In the genomic region with DNA sequence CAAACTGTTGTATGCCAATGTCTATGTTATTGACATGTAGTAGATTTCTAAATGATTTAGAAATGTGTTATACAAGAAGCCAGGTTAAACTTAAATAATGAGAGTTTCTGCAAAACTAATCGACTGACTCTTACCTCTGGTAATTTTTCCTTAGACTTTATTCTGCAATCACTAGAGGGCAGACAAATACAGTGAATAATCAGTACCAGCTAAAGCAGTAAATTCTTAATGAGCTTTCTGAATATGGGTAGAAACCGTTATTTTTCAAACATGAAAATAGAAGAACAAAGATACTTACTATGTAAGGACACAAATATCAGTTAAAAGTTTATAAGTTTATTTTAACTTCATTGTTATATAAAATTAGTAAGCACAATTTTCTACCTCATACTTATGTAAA, we compare ENCODE assay signal across 1 cellular context.
TF ChIP-seq lines count a peak whose summit lies in the region.

No MANE protein-coding gene starts in this region.

TF ChIP-seq in liver, 16 proteins besides CTCF, POLR2A, EP300 and RAD21 (continued from another document):
- TF ChIP-seq, protein P1, sequence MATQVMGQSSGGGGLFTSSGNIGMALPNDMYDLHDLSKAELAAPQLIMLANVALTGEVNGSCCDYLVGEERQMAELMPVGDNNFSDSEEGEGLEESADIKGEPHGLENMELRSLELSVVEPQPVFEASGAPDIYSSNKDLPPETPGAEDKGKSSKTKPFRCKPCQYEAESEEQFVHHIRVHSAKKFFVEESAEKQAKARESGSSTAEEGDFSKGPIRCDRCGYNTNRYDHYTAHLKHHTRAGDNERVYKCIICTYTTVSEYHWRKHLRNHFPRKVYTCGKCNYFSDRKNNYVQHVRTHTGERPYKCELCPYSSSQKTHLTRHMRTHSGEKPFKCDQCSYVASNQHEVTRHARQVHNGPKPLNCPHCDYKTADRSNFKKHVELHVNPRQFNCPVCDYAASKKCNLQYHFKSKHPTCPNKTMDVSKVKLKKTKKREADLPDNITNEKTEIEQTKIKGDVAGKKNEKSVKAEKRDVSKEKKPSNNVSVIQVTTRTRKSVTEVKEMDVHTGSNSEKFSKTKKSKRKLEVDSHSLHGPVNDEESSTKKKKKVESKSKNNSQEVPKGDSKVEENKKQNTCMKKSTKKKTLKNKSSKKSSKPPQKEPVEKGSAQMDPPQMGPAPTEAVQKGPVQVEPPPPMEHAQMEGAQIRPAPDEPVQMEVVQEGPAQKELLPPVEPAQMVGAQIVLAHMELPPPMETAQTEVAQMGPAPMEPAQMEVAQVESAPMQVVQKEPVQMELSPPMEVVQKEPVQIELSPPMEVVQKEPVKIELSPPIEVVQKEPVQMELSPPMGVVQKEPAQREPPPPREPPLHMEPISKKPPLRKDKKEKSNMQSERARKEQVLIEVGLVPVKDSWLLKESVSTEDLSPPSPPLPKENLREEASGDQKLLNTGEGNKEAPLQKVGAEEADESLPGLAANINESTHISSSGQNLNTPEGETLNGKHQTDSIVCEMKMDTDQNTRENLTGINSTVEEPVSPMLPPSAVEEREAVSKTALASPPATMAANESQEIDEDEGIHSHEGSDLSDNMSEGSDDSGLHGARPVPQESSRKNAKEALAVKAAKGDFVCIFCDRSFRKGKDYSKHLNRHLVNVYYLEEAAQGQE (IDR thresholded peaks at IDR 0.05), result no peak
- no peak for TF ChIP-seq RXRA (IDR thresholded peaks at IDR 0.05)
- TF ChIP-seq ZBTB33 (IDR thresholded peaks at IDR 0.05), result no peak
- no peak for TF ChIP-seq HNF4G (IDR thresholded peaks at IDR 0.05)
